ENCODE assay signal across 19 cellular contexts in the genomic region with DNA sequence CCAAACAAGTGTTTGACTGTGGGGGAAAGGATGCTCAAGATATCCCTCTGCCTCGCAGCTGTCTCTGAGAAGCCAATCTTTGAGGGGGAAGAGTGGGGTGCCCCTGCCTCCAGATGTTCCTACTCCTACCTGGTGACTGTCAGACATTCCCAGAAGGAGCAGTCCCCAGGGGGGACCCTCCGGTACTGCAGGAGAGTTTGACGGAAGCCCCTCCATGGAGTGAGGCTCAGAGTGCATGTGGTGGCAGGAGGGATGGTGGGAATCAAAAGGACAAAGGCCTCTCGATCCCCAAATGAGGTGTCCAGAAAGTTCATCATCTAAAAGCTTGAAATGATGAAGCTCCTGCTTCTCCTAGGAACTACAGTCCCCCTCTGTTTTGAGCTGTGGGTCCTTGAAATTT.
"Had no signal": no experiment of that assay in that cellular context is flagged by ENCODE, and none has a peak within 500 bp of the region (broad histone marks: within the 10 kb centered on the region; RNA-seq: fewer than 3 reads in every experiment).

No MANE protein-coding gene starts in this region.

- H3K9me3 Mint-ChIP-seq: endodermal cell; naive B cell; nephron; stimulated activated naive B cell treated with anti-CD40 and anti-IgM and Interleukin-4, amounts not matched to agents 10 μg/mL and 1 μg/mL and 100 μg/mL, for 72 hours; stimulated activated naive CD8-positive, alpha-beta T cell treated with anti-CD3 and anti-CD28 coated beads, Interleukin-15, amount 100 ng/mL, for 72 hours; type B pancreatic cell had no signal

- H3K4me3 Mint-ChIP-seq: endodermal cell; stimulated activated naive B cell treated with anti-CD40 and anti-IgM and Interleukin-4, amounts not matched to agents 10 μg/mL and 1 μg/mL and 100 μg/mL, for 72 hours; stimulated activated naive CD8-positive, alpha-beta T cell treated with anti-CD3 and anti-CD28 coated beads, Interleukin-15, amount 100 ng/mL, for 72 hours; type B pancreatic cell had no signal

- H3K27ac Mint-ChIP-seq: endodermal cell, naive B cell, nephron had no signal

- H3K9me3 ChIP-seq: colonic mucosa, psoas muscle, sigmoid colon, thyroid gland had no signal

- H3K36me3 ChIP-seq: colonic mucosa, thyroid gland had no signal

- H3K4me3 ChIP-seq: colonic mucosa, psoas muscle, sigmoid colon, skin epidermis, thyroid gland had no signal

- H3K27me3 ChIP-seq: colonic mucosa, foreskin keratinocyte, sigmoid colon, thyroid gland had no signal

- H3K36me3 Mint-ChIP-seq: naive B cell, type B pancreatic cell had no signal

- H3K4me1 ChIP-seq: colonic mucosa, foreskin keratinocyte had no signal

- H3K27me3 Mint-ChIP-seq: naive B cell; stimulated activated naive B cell treated with anti-CD40 and anti-IgM and Interleukin-4, amounts not matched to agents 10 μg/mL and 1 μg/mL and 100 μg/mL, for 72 hours; stimulated activated naive CD8-positive, alpha-beta T cell treated with anti-CD3 and anti-CD28 coated beads, Interleukin-15, amount 100 ng/mL, for 72 hours; type B pancreatic cell had no signal

- H3K27ac ChIP-seq: colonic mucosa, foreskin keratinocyte, psoas muscle, sigmoid colon, thyroid gland had no signal

- ATAC-seq: psoas muscle; stimulated activated naive B cell treated with anti-CD40 and anti-IgM and Interleukin-4, amounts not matched to agents 10 μg/mL and 1 μg/mL and 100 μg/mL, for 72 hours; stimulated activated naive CD8-positive, alpha-beta T cell treated with anti-CD3 and anti-CD28 coated beads, Interleukin-15, amount 100 ng/mL, for 72 hours had no signal

- DNase-seq: colonic mucosa; effector CD4-positive, alpha-beta T cell; endodermal cell; foreskin keratinocyte; left colon; mesendoderm; naive B cell; occipital lobe; psoas muscle; retina; sigmoid colon; stimulated activated CD4-positive, alpha-beta T cell treated with anti-CD3 and anti-CD28 coated beads, Interleukin-2, amount 100 ng/mL, for 24 hours; stimulated activated CD4-positive, alpha-beta T cell treated with anti-CD3 and anti-CD28 coated beads, Interleukin-4, amount 100 ng/mL, for 4 hours; stimulated activated naive B cell treated with anti-CD40 and anti-IgM and Interleukin-4, amounts not matched to agents 10 μg/mL and 1 μg/mL and 100 μg/mL, for 72 hours; stimulated activated naive CD8-positive, alpha-beta T cell treated with anti-CD3 and anti-CD28 coated beads, Interleukin-15, amount 100 ng/mL, for 72 hours; thyroid gland had no signal
